In the genomic region with DNA sequence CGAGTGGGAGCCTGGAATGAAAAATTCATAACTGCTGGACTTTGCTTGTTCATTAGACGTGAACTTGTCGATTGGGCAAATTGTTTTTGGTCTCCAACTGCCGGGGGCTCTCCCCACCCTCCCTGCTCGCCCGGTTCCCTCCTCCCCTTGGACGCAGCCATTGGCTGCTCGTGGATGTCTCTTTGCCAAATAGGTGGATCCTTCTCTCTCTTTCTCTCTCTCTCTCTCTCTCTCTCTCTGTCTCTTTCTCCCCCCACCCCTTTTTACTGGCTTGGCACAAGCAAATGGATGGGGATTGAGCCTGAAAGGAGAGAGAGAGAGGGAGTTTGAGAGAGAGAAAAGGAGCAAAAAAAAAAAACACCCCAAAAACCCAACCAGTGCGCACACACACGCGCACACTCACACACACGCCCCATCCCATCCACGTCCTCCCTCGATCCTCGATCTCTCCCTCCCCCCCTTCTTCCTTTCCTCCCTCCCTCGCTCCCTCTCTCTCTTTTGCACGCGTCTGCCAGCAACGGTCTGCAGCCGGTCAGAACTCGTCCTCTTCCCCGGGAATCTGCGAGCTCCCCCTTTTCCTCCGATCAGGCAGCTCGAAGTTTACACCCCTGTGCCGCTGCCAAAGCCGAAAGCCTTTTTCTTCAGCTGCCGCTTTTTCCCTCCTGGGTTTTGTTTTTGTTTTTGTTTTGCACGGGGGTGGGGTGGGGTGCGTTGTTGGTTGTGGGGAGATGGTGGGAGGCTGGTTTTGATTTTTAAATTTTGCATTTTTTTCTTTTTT, we compare ENCODE assay signal across 1 cellular context.
TF ChIP-seq lines count a peak whose summit lies in the region.

No MANE protein-coding gene starts in this region.

TF ChIP-seq in H1, 55 proteins besides CTCF, POLR2A, EP300 and RAD21:
- TF ChIP-seq HDAC2 (IDR thresholded peaks at IDR 0.05; ENCODE audit: borderline replicate concordance in 1 of 2, low read depth in 2 of 2, low read length in 2 of 2) (no peak), RXRA (IDR thresholded peaks at IDR 0.05; ENCODE audit: insufficient read depth, low read depth, low read length) (no peak), TAF7 (optimal IDR thresholded peaks at IDR 0.05; ENCODE audit: borderline replicate concordance, low read depth, low read length) (no peak), CTBP2 (IDR thresholded peaks at IDR 0.05; ENCODE audit: borderline replicate concordance, insufficient read depth, insufficient read length, low read length) (peak; percentile 61), ASH2L (IDR thresholded peaks at IDR 0.05; ENCODE audit: low read length) (peak; percentile 41), PHF8 (conservative IDR thresholded peaks at IDR 0.05; ENCODE audit: low read depth, low read length) (no peak), TCF12 (IDR thresholded peaks at IDR 0.05; ENCODE audit: low read depth, low read length) (0 out of 2 replicates have a peak, but pooled peaks have one; percentile 13), SUZ12 (IDR thresholded peaks at IDR 0.05; ENCODE audit: low read length) (peak; percentile 37), GABPA (IDR thresholded peaks at IDR 0.05; ENCODE audit: borderline replicate concordance, insufficient read depth, low read length) (no peak), CBX8 (IDR thresholded peaks at IDR 0.05; ENCODE audit: borderline replicate concordance, low read depth, low read length) (peak; percentile 83; the same call in 1 of the 2 replicates), TBP (IDR thresholded peaks at IDR 0.05; ENCODE audit: low read depth, low read length) (no peak), HDAC6 (IDR thresholded peaks at IDR 0.05; ENCODE audit: low read depth, low read length) (no peak), EZH2 (IDR thresholded peaks at IDR 0.05; ENCODE audit: low read depth, low read length, severe bottlenecking) (peak; percentile 40), RBBP5 (IDR thresholded peaks at IDR 0.05; ENCODE audit: borderline replicate concordance, low read depth, low read length) (no peak), MAFK (IDR thresholded peaks at IDR 0.05; ENCODE audit: low read depth, low read length) (no peak), RNF2 (IDR thresholded peaks at IDR 0.05; ENCODE audit: borderline replicate concordance, low read depth, low read length, missing control alignments, poor library complexity, severe bottlenecking) (peak; percentile 91), KDM4A (IDR thresholded peaks at IDR 0.05; ENCODE audit: low read depth, low read length, severe bottlenecking) (peak; percentile 23), SP1 (IDR thresholded peaks at IDR 0.05; ENCODE audit: low read depth, low read length) (peak; percentile 58; the same call in 1 of the 2 replicates)
- TF ChIP-seq, protein P1, sequence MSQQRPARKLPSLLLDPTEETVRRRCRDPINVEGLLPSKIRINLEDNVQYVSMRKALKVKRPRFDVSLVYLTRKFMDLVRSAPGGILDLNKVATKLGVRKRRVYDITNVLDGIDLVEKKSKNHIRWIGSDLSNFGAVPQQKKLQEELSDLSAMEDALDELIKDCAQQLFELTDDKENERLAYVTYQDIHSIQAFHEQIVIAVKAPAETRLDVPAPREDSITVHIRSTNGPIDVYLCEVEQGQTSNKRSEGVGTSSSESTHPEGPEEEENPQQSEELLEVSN (IDR thresholded peaks at IDR 0.05): peak; percentile 91
- TF ChIP-seq, protein P2, sequence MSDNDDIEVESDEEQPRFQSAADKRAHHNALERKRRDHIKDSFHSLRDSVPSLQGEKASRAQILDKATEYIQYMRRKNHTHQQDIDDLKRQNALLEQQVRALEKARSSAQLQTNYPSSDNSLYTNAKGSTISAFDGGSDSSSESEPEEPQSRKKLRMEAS (IDR thresholded peaks at IDR 0.05): peak; percentile 90
- TF ChIP-seq, protein P3, sequence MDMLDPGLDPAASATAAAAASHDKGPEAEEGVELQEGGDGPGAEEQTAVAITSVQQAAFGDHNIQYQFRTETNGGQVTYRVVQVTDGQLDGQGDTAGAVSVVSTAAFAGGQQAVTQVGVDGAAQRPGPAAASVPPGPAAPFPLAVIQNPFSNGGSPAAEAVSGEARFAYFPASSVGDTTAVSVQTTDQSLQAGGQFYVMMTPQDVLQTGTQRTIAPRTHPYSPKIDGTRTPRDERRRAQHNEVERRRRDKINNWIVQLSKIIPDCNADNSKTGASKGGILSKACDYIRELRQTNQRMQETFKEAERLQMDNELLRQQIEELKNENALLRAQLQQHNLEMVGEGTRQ (IDR thresholded peaks at IDR 0.05; ENCODE audit: low read length): no peak
- TF ChIP-seq, protein P4, sequence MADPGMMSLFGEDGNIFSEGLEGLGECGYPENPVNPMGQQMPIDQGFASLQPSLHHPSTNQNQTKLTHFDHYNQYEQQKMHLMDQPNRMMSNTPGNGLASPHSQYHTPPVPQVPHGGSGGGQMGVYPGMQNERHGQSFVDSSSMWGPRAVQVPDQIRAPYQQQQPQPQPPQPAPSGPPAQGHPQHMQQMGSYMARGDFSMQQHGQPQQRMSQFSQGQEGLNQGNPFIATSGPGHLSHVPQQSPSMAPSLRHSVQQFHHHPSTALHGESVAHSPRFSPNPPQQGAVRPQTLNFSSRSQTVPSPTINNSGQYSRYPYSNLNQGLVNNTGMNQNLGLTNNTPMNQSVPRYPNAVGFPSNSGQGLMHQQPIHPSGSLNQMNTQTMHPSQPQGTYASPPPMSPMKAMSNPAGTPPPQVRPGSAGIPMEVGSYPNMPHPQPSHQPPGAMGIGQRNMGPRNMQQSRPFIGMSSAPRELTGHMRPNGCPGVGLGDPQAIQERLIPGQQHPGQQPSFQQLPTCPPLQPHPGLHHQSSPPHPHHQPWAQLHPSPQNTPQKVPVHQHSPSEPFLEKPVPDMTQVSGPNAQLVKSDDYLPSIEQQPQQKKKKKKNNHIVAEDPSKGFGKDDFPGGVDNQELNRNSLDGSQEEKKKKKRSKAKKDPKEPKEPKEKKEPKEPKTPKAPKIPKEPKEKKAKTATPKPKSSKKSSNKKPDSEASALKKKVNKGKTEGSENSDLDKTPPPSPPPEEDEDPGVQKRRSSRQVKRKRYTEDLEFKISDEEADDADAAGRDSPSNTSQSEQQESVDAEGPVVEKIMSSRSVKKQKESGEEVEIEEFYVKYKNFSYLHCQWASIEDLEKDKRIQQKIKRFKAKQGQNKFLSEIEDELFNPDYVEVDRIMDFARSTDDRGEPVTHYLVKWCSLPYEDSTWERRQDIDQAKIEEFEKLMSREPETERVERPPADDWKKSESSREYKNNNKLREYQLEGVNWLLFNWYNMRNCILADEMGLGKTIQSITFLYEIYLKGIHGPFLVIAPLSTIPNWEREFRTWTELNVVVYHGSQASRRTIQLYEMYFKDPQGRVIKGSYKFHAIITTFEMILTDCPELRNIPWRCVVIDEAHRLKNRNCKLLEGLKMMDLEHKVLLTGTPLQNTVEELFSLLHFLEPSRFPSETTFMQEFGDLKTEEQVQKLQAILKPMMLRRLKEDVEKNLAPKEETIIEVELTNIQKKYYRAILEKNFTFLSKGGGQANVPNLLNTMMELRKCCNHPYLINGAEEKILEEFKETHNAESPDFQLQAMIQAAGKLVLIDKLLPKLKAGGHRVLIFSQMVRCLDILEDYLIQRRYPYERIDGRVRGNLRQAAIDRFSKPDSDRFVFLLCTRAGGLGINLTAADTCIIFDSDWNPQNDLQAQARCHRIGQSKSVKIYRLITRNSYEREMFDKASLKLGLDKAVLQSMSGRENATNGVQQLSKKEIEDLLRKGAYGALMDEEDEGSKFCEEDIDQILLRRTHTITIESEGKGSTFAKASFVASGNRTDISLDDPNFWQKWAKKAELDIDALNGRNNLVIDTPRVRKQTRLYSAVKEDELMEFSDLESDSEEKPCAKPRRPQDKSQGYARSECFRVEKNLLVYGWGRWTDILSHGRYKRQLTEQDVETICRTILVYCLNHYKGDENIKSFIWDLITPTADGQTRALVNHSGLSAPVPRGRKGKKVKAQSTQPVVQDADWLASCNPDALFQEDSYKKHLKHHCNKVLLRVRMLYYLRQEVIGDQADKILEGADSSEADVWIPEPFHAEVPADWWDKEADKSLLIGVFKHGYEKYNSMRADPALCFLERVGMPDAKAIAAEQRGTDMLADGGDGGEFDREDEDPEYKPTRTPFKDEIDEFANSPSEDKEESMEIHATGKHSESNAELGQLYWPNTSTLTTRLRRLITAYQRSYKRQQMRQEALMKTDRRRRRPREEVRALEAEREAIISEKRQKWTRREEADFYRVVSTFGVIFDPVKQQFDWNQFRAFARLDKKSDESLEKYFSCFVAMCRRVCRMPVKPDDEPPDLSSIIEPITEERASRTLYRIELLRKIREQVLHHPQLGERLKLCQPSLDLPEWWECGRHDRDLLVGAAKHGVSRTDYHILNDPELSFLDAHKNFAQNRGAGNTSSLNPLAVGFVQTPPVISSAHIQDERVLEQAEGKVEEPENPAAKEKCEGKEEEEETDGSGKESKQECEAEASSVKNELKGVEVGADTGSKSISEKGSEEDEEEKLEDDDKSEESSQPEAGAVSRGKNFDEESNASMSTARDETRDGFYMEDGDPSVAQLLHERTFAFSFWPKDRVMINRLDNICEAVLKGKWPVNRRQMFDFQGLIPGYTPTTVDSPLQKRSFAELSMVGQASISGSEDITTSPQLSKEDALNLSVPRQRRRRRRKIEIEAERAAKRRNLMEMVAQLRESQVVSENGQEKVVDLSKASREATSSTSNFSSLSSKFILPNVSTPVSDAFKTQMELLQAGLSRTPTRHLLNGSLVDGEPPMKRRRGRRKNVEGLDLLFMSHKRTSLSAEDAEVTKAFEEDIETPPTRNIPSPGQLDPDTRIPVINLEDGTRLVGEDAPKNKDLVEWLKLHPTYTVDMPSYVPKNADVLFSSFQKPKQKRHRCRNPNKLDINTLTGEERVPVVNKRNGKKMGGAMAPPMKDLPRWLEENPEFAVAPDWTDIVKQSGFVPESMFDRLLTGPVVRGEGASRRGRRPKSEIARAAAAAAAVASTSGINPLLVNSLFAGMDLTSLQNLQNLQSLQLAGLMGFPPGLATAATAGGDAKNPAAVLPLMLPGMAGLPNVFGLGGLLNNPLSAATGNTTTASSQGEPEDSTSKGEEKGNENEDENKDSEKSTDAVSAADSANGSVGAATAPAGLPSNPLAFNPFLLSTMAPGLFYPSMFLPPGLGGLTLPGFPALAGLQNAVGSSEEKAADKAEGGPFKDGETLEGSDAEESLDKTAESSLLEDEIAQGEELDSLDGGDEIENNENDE (IDR thresholded peaks at IDR 0.05; ENCODE audit: insufficient replicate concordance, low read length): no peak
